In the genomic region with DNA sequence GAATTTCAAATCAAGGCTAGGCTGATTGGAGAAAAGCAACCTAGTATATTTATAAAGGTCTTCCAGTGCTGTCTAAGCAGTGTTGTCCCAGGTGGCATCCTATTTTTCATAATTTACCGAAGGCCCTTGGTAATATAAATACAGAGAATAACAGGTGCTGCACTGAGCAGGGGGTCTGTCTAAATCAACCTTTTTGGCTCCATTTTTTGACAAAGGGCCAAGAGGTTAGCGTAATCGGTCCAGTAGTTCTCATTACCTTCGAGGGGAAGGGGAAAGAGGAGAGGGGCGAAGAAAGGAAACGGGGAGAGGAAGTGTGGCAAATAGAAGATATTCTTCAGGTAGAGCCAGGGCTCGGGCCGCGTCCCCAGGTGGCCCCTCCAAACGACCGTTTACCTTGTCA, we compare ENCODE assay signal across 8 cellular contexts. TPM values are rescaled to one million over a fixed set of nuclear protein-coding genes. Genes with fewer than 3 reads are reported as not detected.
DNase-seq lines count a peak whose midpoint lies in the region; ATAC-seq, FAIRE-seq and TF ChIP-seq lines count a peak whose summit lies in the region.

No MANE protein-coding gene starts in this region.

- CTCF ChIA-PET in K562 (lab: Yijun Ruan, JAX; ENCODE audit: low intra/inter-chr PET ratio) = no interaction called here

- 0% methylated on average over 7 of the region's 11 CpGs for WGBS in K562 (ENCODE audit: insufficient coverage, low coverage, missing lambda C conversion rate)
- WGBS in right lobe of liver (ENCODE audit: insufficient coverage, low coverage, low lambda C conversion rate, missing lambda C conversion rate) = under 1% methylated on average over 11 of the region's 11 CpGs
- WGBS in tibial nerve, 2 donors = 0 to 2% methylated on average over 11 of the region's 11 CpGs

- H3K9me1 ChIP-seq in K562 (ENCODE audit: control insufficient read depth, insufficient read depth, low read length) = no peaks in the 10 kb centered on the region

- POLR2A ChIA-PET in K562 (lab: Yijun Ruan, JAX) = interaction anchor here (0.5 to 1.4 kb wide), 2 partner anchors 30 to 185 kb away, joined by 3 to 4 read pairs; no protein-coding TSS in a partner anchor

- H3K27me3 ChIP-seq in K562 (ENCODE audit: control insufficient read depth in 2 of 2, insufficient read depth in 2 of 2, low read length in 2 of 2) (no peaks in the 10 kb centered on the region), right lobe of liver (no peaks in the 10 kb centered on the region), tibial nerve (no peaks in the 10 kb centered on the region)

- intact Hi-C loops in K562 (cut with micrococcal nuclease) = loop anchor here (10.0 kb wide), 1 partner anchor 157 kb away; no protein-coding TSS in a partner anchor
- intact Hi-C loops in right lobe of liver (cut with DNase I) = no loop called here

- in situ Hi-C loops in ACHN (cut with HindIII; ENCODE audit: low pct_ligation_motif_present, low pct_unique_long_range_greater_than_20kb, low sequenced_read_pairs) = no loop called here
- in situ Hi-C loops in K562 (cut with MboI) = no loop called here

- no peak for FAIRE-seq in K562 (lab: Jason Lieb, UNC)

- BruUV-seq in K562 (replicated peaks; lab: Mats Ljungman, UMichigan) = TSS peak; percentile 66

- no peak for TF ChIP-seq POLR2A in K562 (conservative IDR thresholded peaks at IDR 0.05)
- TF ChIP-seq POLR2A in right lobe of liver (IDR thresholded peaks at IDR 0.05) = no peak
- no peak for TF ChIP-seq POLR2A in tibial nerve (IDR thresholded peaks at IDR 0.05)

- H2AFZ ChIP-seq in K562 (ENCODE audit: low read depth, low read length) = peak overlapping the region; percentile 83

- H3K4me3 ChIP-seq in K562 (peak overlapping the region; percentile 96), right lobe of liver (peak overlapping the region; percentile 87 to 99 (median 95)), tibial nerve (peak overlapping the region; percentile 93 to 99 (median 97))

- peak; percentile 19 for DNase-seq in ACHN
- DNase-seq in LHCN-M2 (ENCODE audit: low read depth) = peak; percentile 9
- DNase-seq in K562 (ENCODE audit: extremely low read depth in 1 of 4, low spot score in 3 of 4) = no peak
- no peak for DNase-seq in right lobe of liver
- peak in 1 of 2 donors; percentile 10 for DNase-seq in tibial nerve (ENCODE audit: low spot score in 2 of 2)
- DNase-seq in dermis blood vessel endothelial cell = no peak
- no peak for DNase-seq in HK-2 (ENCODE audit: unreplicated experiment)

- H3K79me2 ChIP-seq in K562 (ENCODE audit: control insufficient read depth, insufficient read depth, low read length) = peaks cover 60% of the 10 kb centered on the region

- H3K4me1 ChIP-seq in K562 (replicated peaks in 1 of 2; ENCODE audit: control insufficient read depth in 2 of 2, insufficient read depth in 2 of 2, low read length in 2 of 2) = peaks cover 6 to 17% of the 10 kb centered on the region in 2 experiments; a peak in 4 of 5 replicates
- peaks cover 0 to 12% (median 6%) of the 10 kb centered on the region in 4 donors for H3K4me1 ChIP-seq in right lobe of liver
- H3K4me1 ChIP-seq in tibial nerve = peaks cover 0 to 40% (median 8%) of the 10 kb centered on the region in 4 donors

- H3K27ac ChIP-seq in K562 (ENCODE audit: extremely low read depth, low read depth, low read length) = peak overlapping the region; percentile 95
- peak overlapping the region; percentile 96 to 97 (median 97) for H3K27ac ChIP-seq in right lobe of liver
- peak overlapping the region; percentile 95 to 99 (median 98) for H3K27ac ChIP-seq in tibial nerve

- H3K9me3 ChIP-seq in K562 (replicated peaks; ENCODE audit: control insufficient read depth, insufficient read depth, low read depth, low read length) = no peaks in the 10 kb centered on the region
- no peaks in the 10 kb centered on the region for H3K9me3 ChIP-seq in right lobe of liver
- no peaks in the 10 kb centered on the region for H3K9me3 ChIP-seq in tibial nerve

- no peak for TF ChIP-seq RAD21 in K562 (CRISPR knock-in tag; conservative IDR thresholded peaks at IDR 0.05 in 1 of 2, IDR thresholded peaks at IDR 0.05 in 1 of 2)

- 0 out of 2 replicates have a peak, but pooled peaks cover 3% of the 10 kb centered on the region for H4K20me1 ChIP-seq in K562 (replicated peaks; ENCODE audit: control insufficient read depth, insufficient read depth, low read length)

- ATAC-seq in GM18873 (IDR thresholded peaks at IDR 0.05; ENCODE audit: low FRiP score, unreplicated experiment) (peak; percentile 14), K562 (no peak), right lobe of liver (peak in 2 of 4 donors; percentile 3 to 7)

- H3K9ac ChIP-seq in K562 (ENCODE audit: insufficient read depth in 1 of 2, low read depth in 2 of 2, low read length in 2 of 2) = peak overlapping the region; percentile 95 to 97; a peak in 3 of 4 replicates

- no peaks in the 10 kb centered on the region for H3K36me3 ChIP-seq in K562 (ENCODE audit: control insufficient read depth, insufficient read depth, low read length)
- H3K36me3 ChIP-seq in right lobe of liver = no peaks in the 10 kb centered on the region
- H3K36me3 ChIP-seq in tibial nerve = no peaks in the 10 kb centered on the region

- TF ChIP-seq EP300 in K562 (IDR thresholded peaks at IDR 0.05; ENCODE audit: low read length) (no peak), tibial nerve (IDR thresholded peaks at IDR 0.05) (no peak)

- H3K4me2 ChIP-seq in K562 (ENCODE audit: insufficient read depth, low read length) = peak overlapping the region; percentile 96

- TF ChIP-seq CTCF in K562 (IDR thresholded peaks at IDR 0.05 in 2 of 3, conservative IDR thresholded peaks at IDR 0.05 in 1 of 3; ENCODE audit: insufficient read depth in 2 of 3, low read depth in 1 of 3, low read length in 3 of 3) (no peak), right lobe of liver (IDR thresholded peaks at IDR 0.05) (no peak), tibial nerve (IDR thresholded peaks at IDR 0.05) (no peak)

TF ChIP-seq in K562, 482 proteins besides CTCF, POLR2A, EP300 and RAD21 (continues in another document):
- no peak for TF ChIP-seq ETS2 (tag; IDR thresholded peaks at IDR 0.05; ENCODE audit: borderline replicate concordance, poor library complexity, severe bottlenecking)
- TF ChIP-seq SNIP1 (IDR thresholded peaks at IDR 0.05; ENCODE audit: low read depth) = no peak
- TF ChIP-seq NFXL1 (CRISPR knock-in tag; IDR thresholded peaks at IDR 0.05) = no peak
- TF ChIP-seq ZNF3 (CRISPR knock-in tag; IDR thresholded peaks at IDR 0.05) = no peak
- TF ChIP-seq NR4A1 (CRISPR knock-in tag; IDR thresholded peaks at IDR 0.05) = no peak
- TF ChIP-seq NR4A1 (tag; IDR thresholded peaks at IDR 0.05) = no peak
- TF ChIP-seq RBM39 (optimal IDR thresholded peaks at IDR 0.05; ENCODE audit: low read depth, low read length) = no peak
- no peak for TF ChIP-seq HSF4 (CRISPR knock-in tag; IDR thresholded peaks at IDR 0.05; ENCODE audit: borderline replicate concordance)
- no peak for TF ChIP-seq STAT5B (CRISPR knock-in tag; IDR thresholded peaks at IDR 0.05)
- no peak for TF ChIP-seq ZNF778 (CRISPR knock-in tag; IDR thresholded peaks at IDR 0.05)
- TF ChIP-seq ARID1B (IDR thresholded peaks at IDR 0.05) = no peak

RNA-seq across cellular contexts. Expression of a gene that starts 0.8 kb away (rescaled TPM):
- total RNA-seq in LHCN-M2 (2014; rRNA removed) (10.6 and 13.0 TPM in 2 replicates), K562 (2014; rRNA removed) (7.2 and 8.5 TPM in 2 replicates), K562 (2014; rRNA removed; fragmentation: Illumina TruSeq; extraction: Trizol) (12.1 and 14.2 TPM in 2 replicates), K562 (2015; rRNA removed; fragmentation: Illumina TruSeq; extraction: Trizol) (10.4 and 12.3 TPM in 2 replicates), K562 (2021) (17.0 and 19.9 TPM in 2 replicates), right lobe of liver (10 to 100 TPM in 4 of 6 experiments, 1 to 10 TPM in 2; 7.0 to 12.5 (median 10.2) TPM), tibial nerve (10 to 100 TPM; 40.5 to 54.4 (median 49.0) TPM), dermis blood vessel endothelial cell (21.6 and 29.0 TPM in 2 replicates)
- 3.8 TPM for polyA plus RNA-seq in LHCN-M2 (2012)
- total RNA-seq in K562 (2011; cell fraction: chromatin; rRNA removed; ENCODE audit: low replicate concordance) = 33.0 and 65.7 TPM in 2 replicates
- 13.7 and 18.9 TPM in 2 replicates for total RNA-seq in K562 (2011; cell fraction: nucleolus; rRNA removed)
- 28.7 and 32.1 TPM in 2 replicates for total RNA-seq in K562 (2011; cell fraction: nucleoplasm; rRNA removed)
- polyA plus RNA-seq in K562 (2011; rRNA removed) (14.3 and 16.6 TPM in 2 replicates), K562 (2014; fragmentation: Illumina TruSeq; extraction: Trizol) (8.8 and 10.1 TPM in 2 replicates), K562 (2014; fragmentation: Nextera tagmentation; extraction: Ambion mirVana) (10 to 100 TPM in 1 of 2 experiments, 1 to 10 TPM in 1; 9.3 to 11.6 TPM), K562 (2014; rRNA removed) (7.8 and 8.3 TPM in 2 replicates)
- polyA plus RNA-seq in K562 (2011; cell fraction: cytosol; rRNA removed) = 5.3 and 8.3 TPM in 2 replicates
- polyA plus RNA-seq in K562 (2011; cell fraction: nucleus; rRNA removed) = 18.7 and 20.3 TPM in 2 replicates
- polyA plus RNA-seq in K562 (2012) = 7.8 and 8.0 TPM in 2 replicates
- 50.8 and 52.0 TPM in 2 replicates for polyA minus RNA-seq in K562 (2011; rRNA and poly(A)+ RNA removed)
- 13.2 and 17.2 TPM in 2 replicates for polyA minus RNA-seq in K562 (2011; cell fraction: cytosol; rRNA and poly(A)+ RNA removed)
- 22.5 and 33.0 TPM in 2 replicates for polyA minus RNA-seq in K562 (2011; cell fraction: nucleus; rRNA and poly(A)+ RNA removed)

RNA-seq across cellular contexts. Expression of a gene that starts 37.2 kb away (rescaled TPM):
- total RNA-seq in LHCN-M2 (2014; rRNA removed) = not detected in 2 replicates
- not detected for polyA plus RNA-seq in LHCN-M2 (2012)
- not detected in 2 replicates for total RNA-seq in K562 (2011; cell fraction: chromatin; rRNA removed; ENCODE audit: low replicate concordance)
- not detected in 2 replicates for total RNA-seq in K562 (2011; cell fraction: nucleolus; rRNA removed)
- not detected in 2 replicates for total RNA-seq in K562 (2011; cell fraction: nucleoplasm; rRNA removed)
- total RNA-seq in K562 (2014; rRNA removed) = not detected in 2 replicates
- total RNA-seq in K562 (2014; rRNA removed; fragmentation: Illumina TruSeq; extraction: Trizol) = not detected in 2 replicates
- total RNA-seq in K562 (2015; rRNA removed; fragmentation: Illumina TruSeq; extraction: Trizol) = not detected in 2 replicates
- not detected in 2 replicates for total RNA-seq in K562 (2021)
- not detected in 2 replicates for polyA plus RNA-seq in K562 (2011; rRNA removed)
- not detected in 2 replicates for polyA plus RNA-seq in K562 (2011; cell fraction: cytosol; rRNA removed)
- polyA plus RNA-seq in K562 (2011; cell fraction: nucleus; rRNA removed) = not detected in 2 replicates
- not detected in 2 replicates for polyA plus RNA-seq in K562 (2012)
- not detected in 2 replicates for polyA plus RNA-seq in K562 (2014; fragmentation: Illumina TruSeq; extraction: Trizol)
- not detected for polyA plus RNA-seq in K562 (2014; fragmentation: Nextera tagmentation; extraction: Ambion mirVana)
- not detected in 2 replicates for polyA plus RNA-seq in K562 (2014; rRNA removed)
- polyA minus RNA-seq in K562 (2011; rRNA and poly(A)+ RNA removed) = not detected in 2 replicates
- not detected in 2 replicates for polyA minus RNA-seq in K562 (2011; cell fraction: cytosol; rRNA and poly(A)+ RNA removed)
- not detected in 2 replicates for polyA minus RNA-seq in K562 (2011; cell fraction: nucleus; rRNA and poly(A)+ RNA removed)
- total RNA-seq in right lobe of liver = under 1 TPM; 0.04 to 0.74 (median 0.24) TPM
- under 1 TPM in 3 of 4 donors, not detected in 1; 0.20 to 0.42 (median 0.22) TPM for total RNA-seq in tibial nerve
- not detected in 2 replicates for total RNA-seq in dermis blood vessel endothelial cell

Comparison
In these comparisons a context has a peak if more than half of its experiments do, and no peak if none do; other contexts are left out.
1. DNase-seq: peak in ACHN (single experiment) and LHCN-M2 (single experiment); none in K562 (0 of 4), right lobe of liver (0 of 3), dermis blood vessel endothelial cell (single experiment) and HK-2 (single experiment).
2. Peak in every context shown above with its lines, with median percentiles within 50 percentile points of each other: H3K27ac ChIP-seq and H3K4me3 ChIP-seq.